Comparison of ENCODE assay signal across 16 cellular contexts in the genomic region with DNA sequence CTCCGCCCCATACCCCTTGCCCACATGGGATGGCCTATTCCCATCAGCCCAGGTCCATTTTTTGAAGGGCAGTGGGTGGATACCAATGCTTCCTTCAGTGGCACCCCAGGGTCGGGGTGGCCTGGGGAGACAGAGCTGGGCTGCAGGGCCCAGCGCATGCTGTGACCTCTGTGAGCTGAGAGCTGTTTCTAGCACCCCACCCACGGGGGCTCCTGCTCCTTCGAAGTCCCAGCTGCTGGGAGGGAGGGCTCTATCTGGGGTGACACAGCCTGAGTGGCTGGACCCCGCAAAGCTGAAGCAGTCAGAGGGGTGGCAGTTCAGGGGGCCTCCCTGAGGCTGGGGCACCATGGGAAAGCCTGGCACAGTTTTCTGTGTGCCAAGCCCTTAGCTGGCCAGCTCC.
"Had no signal": no experiment of that assay in that cellular context is flagged by ENCODE, and none has a peak within 500 bp of the region (broad histone marks: within the 10 kb centered on the region; RNA-seq: fewer than 3 reads in every experiment).

No MANE protein-coding gene starts in this region.

- H3K4me3 ChIP-seq: esophagus squamous epithelium, gastroesophageal sphincter, lung, stomach, thoracic aorta, transverse colon had no signal

- H3K9me3 Mint-ChIP-seq: nephron had no signal

- H3K9me3 ChIP-seq: esophagus squamous epithelium, gastroesophageal sphincter, neutrophil, stomach, thoracic aorta, transverse colon had no signal

- FAIRE-seq: colon, small intestine had no signal

- H3K27me3 Mint-ChIP-seq: naive B cell had no signal

- H3K36me3 ChIP-seq: transverse colon had no signal

- H3K4me3 Mint-ChIP-seq: naive B cell, nephron had no signal

- H3K27ac Mint-ChIP-seq: naive B cell had no signal

- H3K27ac ChIP-seq: esophagus squamous epithelium, neutrophil, stomach, thoracic aorta, transverse colon had no signal

- H3K36me3 Mint-ChIP-seq: naive B cell had no signal

- DNase-seq: cerebellar nuclear complex; esophagus squamous epithelium; glutamatergic neuron; mesendoderm; naive B cell; small intestine; stimulated activated CD4-positive, alpha-beta T cell treated with anti-CD3 and anti-CD28 coated beads, Interleukin-12 subunit alpha, Interleukin-12 subunit beta, amount 100 ng/mL, for 4 hours; stimulated activated naive CD4-positive, alpha-beta T cell; transverse colon had no signal

- H3K27me3 ChIP-seq: esophagus squamous epithelium, gastroesophageal sphincter, neutrophil, stomach, transverse colon had no signal
